ENCODE assay signal across 16 cellular contexts in the genomic region with DNA sequence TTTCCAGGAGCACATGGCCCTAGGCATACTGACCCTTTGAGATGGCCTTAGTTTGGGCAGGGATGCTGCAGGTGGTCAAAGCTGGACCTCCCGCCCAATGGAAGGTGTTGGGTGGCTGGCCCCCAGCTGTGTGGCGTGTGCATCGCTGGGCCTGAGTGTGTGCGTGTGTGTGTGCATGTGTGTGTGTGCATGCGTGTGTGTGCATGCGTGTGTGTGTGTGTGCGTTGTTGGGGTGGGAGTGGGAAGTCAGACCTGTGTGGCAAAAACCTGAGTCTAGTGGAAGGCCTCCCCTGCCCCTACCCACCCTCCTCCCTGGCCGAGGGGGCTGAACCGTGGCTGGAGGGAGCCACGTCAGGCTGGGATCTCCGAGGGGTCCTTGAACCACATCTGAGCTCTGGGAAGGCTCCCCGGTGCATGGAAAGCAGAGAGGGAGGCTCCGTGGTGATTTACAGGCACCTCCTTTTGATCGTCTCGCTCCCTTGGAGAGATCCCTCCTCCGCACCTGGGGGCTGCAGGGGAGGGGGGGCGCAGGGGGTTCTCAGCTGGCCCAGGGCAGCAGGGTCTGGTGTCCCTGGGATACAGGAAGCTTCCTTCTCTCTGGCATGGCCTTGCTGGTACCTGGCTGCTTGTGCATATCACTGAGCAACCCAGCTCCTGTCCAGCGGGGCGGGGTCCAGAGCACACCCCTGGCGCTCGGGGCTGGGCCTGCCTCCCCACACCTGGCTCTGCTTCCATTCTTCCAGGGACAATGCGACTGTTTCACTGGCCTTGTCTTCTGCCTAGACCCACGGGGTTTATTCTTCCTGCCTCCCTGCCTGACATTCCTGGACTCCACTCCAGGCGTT.
DNase-seq lines count a peak whose midpoint lies in the region; ATAC-seq and TF ChIP-seq lines count a peak whose summit lies in the region.
"Had no signal": no experiment of that assay in that cellular context is flagged by ENCODE, and none has a peak within 500 bp of the region (broad histone marks: within the 10 kb centered on the region; RNA-seq: fewer than 3 reads in every experiment).

No MANE protein-coding gene starts in this region.

- no CpG with 5 or more reads among the region's 24 CpGs for WGBS in H9 (ENCODE audit: extremely low coverage, insufficient read length, low lambda C conversion rate)
- 62% methylated on average over 23 of the region's 24 CpGs for WGBS in prostate gland

- no peak overlapping the region for H3K4me3 Mint-ChIP-seq in H9
- H3K4me3 Mint-ChIP-seq in progenitor cell of endocrine pancreas (ENCODE audit: low read depth), result no peak overlapping the region
- H3K4me3 Mint-ChIP-seq: CD4-positive, CD25-positive, alpha-beta regulatory T cell; GM23338; IgD-negative memory B cell had no signal

- H3K36me3 ChIP-seq in mucosa of descending colon (ENCODE audit: low read depth) (no peaks in the 10 kb centered on the region), prostate gland (no peaks in the 10 kb centered on the region)
- H3K36me3 ChIP-seq: BLaER1 treated with 17β-estradiol and CSF1 and Interleukin-3, amounts not matched to agents 10 nM and 100 nM had no signal

- no peaks in the 10 kb centered on the region for H3K9me3 ChIP-seq in H9 (ENCODE audit: control insufficient read depth, low read depth, low read length)
- H3K9me3 ChIP-seq in mucosa of descending colon, result no peaks in the 10 kb centered on the region
- no peaks in the 10 kb centered on the region for H3K9me3 ChIP-seq in prostate gland
- H3K9me3 ChIP-seq: BLaER1 treated with 17β-estradiol and CSF1 and Interleukin-3, amounts not matched to agents 10 nM and 100 nM had no signal

- H3K4me1 Mint-ChIP-seq in H9 (peaks cover 33 to 63% of the 10 kb centered on the region in 2 experiments), progenitor cell of endocrine pancreas (ENCODE audit: low read depth) (peaks cover 22% of the 10 kb centered on the region)

- H3K4me3 ChIP-seq in mucosa of descending colon (no peak overlapping the region), prostate gland (no peak overlapping the region)
- H3K4me3 ChIP-seq: BLaER1 treated with 17β-estradiol and CSF1 and Interleukin-3, amounts not matched to agents 10 nM and 100 nM; GM23338 had no signal

- no peaks in the 10 kb centered on the region for H4K20me1 ChIP-seq in H9 (ENCODE audit: control insufficient read depth, insufficient read depth, insufficient read length)

- H2BK5ac ChIP-seq in H9 (ENCODE audit: insufficient read length, low read length), result no peak overlapping the region

- no peaks in the 10 kb centered on the region for H3K79me2 ChIP-seq in H9 (ENCODE audit: insufficient read depth, low read length)

- peak overlapping the region in 2 of 3 experiments; percentile 27 to 41; a peak in 1 of 7 replicates for H3K27ac Mint-ChIP-seq in H9
- H3K27ac Mint-ChIP-seq in progenitor cell of endocrine pancreas, result peak overlapping the region; percentile 65
- H3K27ac Mint-ChIP-seq: CD4-positive, CD25-positive, alpha-beta regulatory T cell; GM23338; IgD-negative memory B cell had no signal

- DNase-seq in H9, result no peak
- DNase-seq in left colon, result no peak
- peak in 1 of 3 donors; percentile 8 for DNase-seq in mucosa of descending colon
- DNase-seq in progenitor cell of endocrine pancreas (ENCODE audit: low spot score, unreplicated experiment), result no peak
- no peak for DNase-seq in prostate gland (ENCODE audit: low spot score)
- no peak for DNase-seq in NCI-H1105 (lab: John Stamatoyannopoulos, UW)
- DNase-seq: 8988T; CD4-positive, CD25-positive, alpha-beta regulatory T cell; DMS53; GF-D8; HCEC 1CT had no signal

- H3K9me3 Mint-ChIP-seq in H9 (peaks cover 0 to 7% of the 10 kb centered on the region in 2 experiments; a peak in 1 of 5 replicates), progenitor cell of endocrine pancreas (ENCODE audit: low read depth) (no peaks in the 10 kb centered on the region)
- H3K9me3 Mint-ChIP-seq: GM23338, IgD-negative memory B cell had no signal

- H3K27ac ChIP-seq in H9 (ENCODE audit: insufficient read length, low read depth, low read length), result no peak overlapping the region
- no peak overlapping the region for H3K27ac ChIP-seq in prostate gland
- H3K27ac ChIP-seq: BLaER1 treated with 17β-estradiol and CSF1 and Interleukin-3, amounts not matched to agents 10 nM and 100 nM had no signal

- TF ChIP-seq CTCF in H9 (conservative IDR thresholded peaks at IDR 0.05), result no peak
- TF ChIP-seq CTCF in mucosa of descending colon (IDR thresholded peaks at IDR 0.05), result no peak
- TF ChIP-seq CTCF in progenitor cell of endocrine pancreas (IDR thresholded peaks at IDR 0.05; ENCODE audit: unreplicated experiment), result no peak
- no peak for TF ChIP-seq CTCF in prostate gland (IDR thresholded peaks at IDR 0.05)

- H3K23me2 ChIP-seq in H9 (ENCODE audit: insufficient read length, low read depth, low read length, poor library complexity, severe bottlenecking), result no peaks in the 10 kb centered on the region

- H4K91ac ChIP-seq in H9 (ENCODE audit: insufficient read length, low read depth, low read length), result peak overlapping the region; percentile 55

- H2BK120ac ChIP-seq in H9 (ENCODE audit: low read depth, low read length, poor library complexity, severe bottlenecking), result no peak overlapping the region

- H3K79me1 ChIP-seq in H9 (ENCODE audit: insufficient read depth, low read depth, low read length, poor library complexity, severe bottlenecking), result no peaks in the 10 kb centered on the region

- H4K5ac ChIP-seq in H9 (ENCODE audit: insufficient read length, low read depth, low read length), result no peak overlapping the region

- no peaks in the 10 kb centered on the region for H3K36me3 Mint-ChIP-seq in H9 (ENCODE audit: insufficient read depth in 1 of 3, low read depth in 3 of 3)
- no peaks in the 10 kb centered on the region for H3K36me3 Mint-ChIP-seq in progenitor cell of endocrine pancreas (ENCODE audit: insufficient read depth)
- H3K36me3 Mint-ChIP-seq: CD4-positive, CD25-positive, alpha-beta regulatory T cell; IgD-negative memory B cell had no signal

- no peak for TF ChIP-seq POLR2A in prostate gland (IDR thresholded peaks at IDR 0.05)

- H3K18ac ChIP-seq in H9 (ENCODE audit: insufficient read length, low read depth, low read length), result no peak overlapping the region

- no peak overlapping the region for H2BK20ac ChIP-seq in H9 (ENCODE audit: low read depth, low read length, poor library complexity, severe bottlenecking)

- H3K56ac ChIP-seq in H9 (ENCODE audit: insufficient read length, low read depth, low read length), result no peak overlapping the region

- no peak overlapping the region for H2BK15ac ChIP-seq in H9 (ENCODE audit: low read depth, low read length)

- peak; percentile 70 for ATAC-seq in left colon
- ATAC-seq in mucosa of descending colon, result peak; percentile 56
- no peak for ATAC-seq in GM21360 (IDR thresholded peaks at IDR 0.05; ENCODE audit: unreplicated experiment)
- no peak for ATAC-seq in HG03469 (IDR thresholded peaks at IDR 0.05; ENCODE audit: unreplicated experiment)
- ATAC-seq: GM23338 had no signal

- H3K23ac ChIP-seq in H9 (ENCODE audit: insufficient read length, low read depth, low read length), result no peak overlapping the region

- no peak overlapping the region for H3K4me2 ChIP-seq in H9 (ENCODE audit: insufficient read depth, insufficient read length, low read length)
- H3K4me2 ChIP-seq: BLaER1 treated with 17β-estradiol and CSF1 and Interleukin-3, amounts not matched to agents 10 nM and 100 nM; GM23338 had no signal

- H3K4me1 ChIP-seq in H9 (ENCODE audit: insufficient read depth, low read length), result peaks cover 3% of the 10 kb centered on the region; the same call in 1 of the 2 replicates
- no peaks in the 10 kb centered on the region for H3K4me1 ChIP-seq in mucosa of descending colon (ENCODE audit: low read depth)
- no peaks in the 10 kb centered on the region for H3K4me1 ChIP-seq in prostate gland (replicated peaks)

- H2AK5ac ChIP-seq in H9 (ENCODE audit: insufficient read length, low read length), result no peak overlapping the region

- H2BK12ac ChIP-seq in H9 (ENCODE audit: insufficient read length, low read depth, low read length), result no peak overlapping the region

- H3T11ph ChIP-seq in H9 (ENCODE audit: low read length), result no peak overlapping the region

- no peak overlapping the region for H4K8ac ChIP-seq in H9 (replicated peaks; ENCODE audit: insufficient read length, low read depth, low read length)

- H3K27me3 ChIP-seq in H9 (ENCODE audit: insufficient read depth, low read length) (no peaks in the 10 kb centered on the region), prostate gland (replicated peaks; ENCODE audit: insufficient read depth) (no peaks in the 10 kb centered on the region)
- H3K27me3 ChIP-seq: BLaER1 treated with 17β-estradiol and CSF1 and Interleukin-3, amounts not matched to agents 10 nM and 100 nM had no signal

- H3K14ac ChIP-seq in H9 (ENCODE audit: insufficient read depth, low read length), result no peak overlapping the region; the same call in 1 of the 2 replicates

- H3K4ac ChIP-seq in H9 (ENCODE audit: low read depth, low read length), result no peak overlapping the region

- H3K9ac ChIP-seq in H9 (ENCODE audit: extremely low read depth, insufficient read length, low read length), result no peak overlapping the region
- H3K9ac ChIP-seq: BLaER1 treated with 17β-estradiol and CSF1 and Interleukin-3, amounts not matched to agents 10 nM and 100 nM had no signal

- intact Hi-C loops in left colon (cut with DNase I, micrococcal nuclease) (no loop called here), mucosa of descending colon (cut with DNase I, micrococcal nuclease) (no loop called here), prostate gland (cut with DNase I) (no loop called here)

- H3K27me3 Mint-ChIP-seq in H9 (ENCODE audit: low read depth) (peaks cover 1% of the 10 kb centered on the region), progenitor cell of endocrine pancreas (peaks cover 47% of the 10 kb centered on the region)
- H3K27me3 Mint-ChIP-seq: CD4-positive, CD25-positive, alpha-beta regulatory T cell had no signal

- H2AFZ ChIP-seq in H9 (ENCODE audit: low read length), result no peak overlapping the region
- H2AFZ ChIP-seq: GM23338 had no signal

Comparison
In these comparisons a context has a peak if more than half of its experiments do, and no peak if none do; other contexts are left out.
1. ATAC-seq: peak in left colon (single experiment) and mucosa of descending colon (single experiment); none in GM21360 (single experiment) and HG03469 (single experiment).